ENCODE assay signal across 8 cellular contexts in genomic region chr18:42113529-42114191, GRCh38.
DNase-seq lines count a peak whose midpoint lies in the region; ATAC-seq and TF ChIP-seq lines count a peak whose summit lies in the region.

No MANE protein-coding gene starts in this region.

- ATAC-seq in upper lobe of left lung (ENCODE audit: low FRiP score in 2 of 2) = peak; percentile 30 to 74

- H3K4me3 ChIP-seq in upper lobe of left lung = no peak overlapping the region

- H3K4me1 ChIP-seq in upper lobe of left lung = peaks cover 10 to 12% (median 12%) of the 10 kb centered on the region in 4 donors

- peak overlapping the region in 2 of 4 donors; percentile 24 to 33 for H3K27ac ChIP-seq in upper lobe of left lung

- no peaks in the 10 kb centered on the region for H3K36me3 ChIP-seq in upper lobe of left lung

- TF ChIP-seq EP300 in upper lobe of left lung (IDR thresholded peaks at IDR 0.05) = no peak

- no peak for TF ChIP-seq CTCF in upper lobe of left lung (IDR thresholded peaks at IDR 0.05)

- DNase-seq in GM03348 (ENCODE audit: low spot score) = peak; percentile 32
- peak; percentile 46 for DNase-seq in H4 (ENCODE audit: low spot score)
- DNase-seq in NOMO-1 (lab: John Stamatoyannopoulos, UW; ENCODE audit: unreplicated experiment in 2 of 2) = peak; percentile 67 to 81
- peak; percentile 66 to 82 for DNase-seq in erythroblast (lab: John Stamatoyannopoulos, UW)
- DNase-seq in upper lobe of left lung = no peak
- DNase-seq in NCI-H1048 (lab: John Stamatoyannopoulos, UW) = no peak
- no peak for DNase-seq in retina
- DNase-seq in activated effector memory CD4-positive, alpha-beta T cell treated with Interleukin-2 at 50 U/mL for 16 hours = no peak

- TF ChIP-seq POLR2A in erythroblast (IDR thresholded peaks at IDR 0.05; ENCODE audit: low read length) = no peak
- TF ChIP-seq POLR2A in upper lobe of left lung (IDR thresholded peaks at IDR 0.05) = no peak

- no peaks in the 10 kb centered on the region for H3K9me3 ChIP-seq in upper lobe of left lung

- no peaks in the 10 kb centered on the region for H3K27me3 ChIP-seq in upper lobe of left lung

- WGBS in upper lobe of left lung, 2 donors = 41 to 47% methylated on average over 5 of the region's 5 CpGs

Comparison
In these comparisons a context has a peak if more than half of its experiments do, and no peak if none do; other contexts are left out.
1. DNase-seq: peak in GM03348 (single experiment), H4 (single experiment), NOMO-1 (2 of 2) and erythroblast (2 of 2); none in upper lobe of left lung (0 of 2), NCI-H1048 (single experiment), retina (single experiment) and activated effector memory CD4-positive, alpha-beta T cell treated with Interleukin-2 at 50 U/mL for 16 hours (single experiment).